In genomic region chr20:36093025-36093803, GRCh38 we compare ENCODE assay signal across 8 cellular contexts.
A peak's percentile ranks its signal among the peaks of the same experiment; 100 is the strongest.
DNase-seq lines count a peak whose midpoint lies in the region; ATAC-seq, FAIRE-seq and TF ChIP-seq lines count a peak whose summit lies in the region.

No MANE protein-coding gene starts in this region.

- no peak for FAIRE-seq in pancreas (lab: Jason Lieb, UNC)

- H3K9me3 Mint-ChIP-seq in activated naive CD4-positive, alpha-beta T cell treated with anti-CD3 and anti-CD28 coated beads, Interleukin-2, amount 10 ng/mL, durations not matched to agents 7 days and 5 days, result no peaks in the 10 kb centered on the region
- peaks cover 7% of the 10 kb centered on the region for H3K9me3 Mint-ChIP-seq in glutamatergic neuron (ENCODE audit: unreplicated experiment)

- peaks cover 24% of the 10 kb centered on the region for H3K4me1 Mint-ChIP-seq in activated naive CD4-positive, alpha-beta T cell treated with anti-CD3 and anti-CD28 coated beads, Interleukin-2, amount 10 ng/mL, durations not matched to agents 7 days and 5 days
- peaks cover 8% of the 10 kb centered on the region for H3K4me1 Mint-ChIP-seq in glutamatergic neuron (ENCODE audit: low read depth, unreplicated experiment)

- H3K27me3 ChIP-seq in NT2/D1 (ENCODE audit: insufficient read depth, insufficient read length) (peaks cover 30% of the 10 kb centered on the region), pancreas (no peaks in the 10 kb centered on the region)

- peak overlapping the region; percentile 86 for H3K9ac ChIP-seq in NT2/D1 (ENCODE audit: insufficient read length, low read depth)

- no peaks in the 10 kb centered on the region for H3K9me3 ChIP-seq in NT2/D1 (ENCODE audit: insufficient read depth, low read length)
- H3K9me3 ChIP-seq in pancreas, result no peaks in the 10 kb centered on the region

- H3K4me1 ChIP-seq in NT2/D1 (ENCODE audit: insufficient read depth, insufficient read length) (peaks cover 18% of the 10 kb centered on the region), pancreas (peaks cover 13 to 28% (median 21%) of the 10 kb centered on the region in 3 donors)

- H3K4me3 Mint-ChIP-seq in activated naive CD4-positive, alpha-beta T cell treated with anti-CD3 and anti-CD28 coated beads, Interleukin-2, amount 10 ng/mL, durations not matched to agents 7 days and 5 days, result peak overlapping the region; percentile 77
- peak overlapping the region; percentile 98 for H3K4me3 Mint-ChIP-seq in glutamatergic neuron (ENCODE audit: unreplicated experiment)

- peak; percentile 52 to 80 (median 70) for ATAC-seq in pancreas
- ATAC-seq in GM21423 (IDR thresholded peaks at IDR 0.05; ENCODE audit: unreplicated experiment), result no peak

- CTCF ChIA-PET in activated naive CD4-positive, alpha-beta T cell treated with anti-CD3 and anti-CD28 coated beads, Interleukin-2, amount 10 ng/mL, durations not matched to agents 7 days and 5 days (lab: Charles Lee), result no interaction called here

- DNase-seq in GM12864 (ENCODE audit: low read depth) (no peak), NT2/D1 (ENCODE audit: low read depth, low spot score) (no peak), glutamatergic neuron (peak; percentile 51), pancreas (peak; percentile 69 to 91 (median 74)), NCI-H1930 (lab: John Stamatoyannopoulos, UW) (no peak), T1000 (lab: John Stamatoyannopoulos, UW) (no peak)
- peak; percentile 55 for DNase-seq in activated naive CD4-positive, alpha-beta T cell treated with anti-CD3 and anti-CD28 coated beads, Interleukin-2, amount 10 ng/mL, durations not matched to agents 7 days and 5 days

- H3K27me3 Mint-ChIP-seq in activated naive CD4-positive, alpha-beta T cell treated with anti-CD3 and anti-CD28 coated beads, Interleukin-2, amount 10 ng/mL, durations not matched to agents 7 days and 5 days, result peaks cover 85% of the 10 kb centered on the region
- H3K27me3 Mint-ChIP-seq in glutamatergic neuron (ENCODE audit: unreplicated experiment), result peaks cover 11% of the 10 kb centered on the region

- H3K4me3 ChIP-seq in GM12864 (ENCODE audit: low read depth, low read length) (peak overlapping the region; percentile 47), NT2/D1 (ENCODE audit: insufficient read length, low read depth) (peak overlapping the region; percentile 80), pancreas (peak overlapping the region; percentile 55 to 84 (median 73))

- 0 to 1% methylated on average over 68 to 78 of the region's 78 CpGs for WGBS in pancreas, 2 donors

- H3K36me3 ChIP-seq in NT2/D1 (ENCODE audit: insufficient read depth, insufficient read length, low read length), result no peaks in the 10 kb centered on the region
- H3K36me3 ChIP-seq in pancreas, result no peaks in the 10 kb centered on the region

- peaks cover 4% of the 10 kb centered on the region for H3K36me3 Mint-ChIP-seq in activated naive CD4-positive, alpha-beta T cell treated with anti-CD3 and anti-CD28 coated beads, Interleukin-2, amount 10 ng/mL, durations not matched to agents 7 days and 5 days
- H3K36me3 Mint-ChIP-seq in glutamatergic neuron (ENCODE audit: unreplicated experiment), result no peaks in the 10 kb centered on the region

- intact Hi-C loops in pancreas (cut with DNase I), result no loop called here

- H3K27ac ChIP-seq in pancreas, result peak overlapping the region; percentile 64 to 88 (median 82)

- TF ChIP-seq CTCF in GM12864 (IDR thresholded peaks at IDR 0.05; ENCODE audit: low read depth, low read length, missing control alignments) (no peak), glutamatergic neuron (IDR thresholded peaks at IDR 0.05; ENCODE audit: partially characterized antibody, unreplicated experiment) (no peak), pancreas (IDR thresholded peaks at IDR 0.05) (no peak)

- H3K27ac Mint-ChIP-seq in activated naive CD4-positive, alpha-beta T cell treated with anti-CD3 and anti-CD28 coated beads, Interleukin-2, amount 10 ng/mL, durations not matched to agents 7 days and 5 days, result no peak overlapping the region
- peak overlapping the region; percentile 59 for H3K27ac Mint-ChIP-seq in glutamatergic neuron (ENCODE audit: unreplicated experiment)

Comparison
In these comparisons a context has a peak if more than half of its experiments do, and no peak if none do; other contexts are left out.
1. DNase-seq: peak in activated naive CD4-positive, alpha-beta T cell treated with anti-CD3 and anti-CD28 coated beads, Interleukin-2, amount 10 ng/mL, durations not matched to agents 7 days and 5 days (single experiment), glutamatergic neuron (single experiment) and pancreas (6 of 6); none in GM12864 (single experiment), NT2/D1 (single experiment), NCI-H1930 (0 of 2) and T1000 (single experiment).
2. Peak in every context shown above with its lines, with median percentiles within 50 percentile points of each other: H3K4me3 ChIP-seq.